In the genomic region with DNA sequence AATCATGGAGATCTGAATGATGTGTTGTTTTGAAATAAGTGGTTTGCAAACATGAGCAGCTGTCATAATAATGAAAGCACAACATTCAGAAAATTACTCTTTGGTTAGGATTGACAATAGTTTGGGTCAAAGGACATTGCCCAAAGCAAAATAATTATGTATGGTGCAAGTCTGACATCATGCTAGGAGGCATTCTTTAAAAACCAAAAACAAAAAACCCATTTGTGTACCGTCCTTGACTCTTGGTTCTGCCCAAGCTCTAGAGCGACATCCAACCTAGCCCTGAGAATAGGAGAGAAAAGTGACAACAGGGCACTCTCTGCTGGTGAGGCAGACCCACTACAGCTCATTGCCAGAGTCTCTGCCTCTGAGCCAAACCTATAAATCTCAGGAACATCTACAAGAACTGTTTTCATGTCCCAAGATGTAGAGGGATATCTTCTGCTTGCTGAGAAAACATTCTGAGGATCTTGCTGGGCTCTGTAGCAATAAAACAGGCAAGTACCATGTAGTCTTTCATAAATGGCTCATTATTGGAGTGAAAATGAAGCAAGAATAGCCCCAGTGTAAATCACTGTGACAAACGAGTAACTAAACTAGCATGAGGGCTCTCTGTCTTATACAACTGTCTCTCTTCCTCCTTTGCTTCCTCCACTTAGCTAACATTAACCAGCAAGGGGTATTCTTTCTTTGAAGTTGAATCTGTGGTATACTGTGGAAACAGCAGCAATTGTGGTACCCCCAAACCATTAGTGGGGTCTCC, we compare ENCODE assay signal across 8 cellular contexts.
DNase-seq lines count a peak whose midpoint lies in the region; ATAC-seq, FAIRE-seq and TF ChIP-seq lines count a peak whose summit lies in the region.

No MANE protein-coding gene starts in this region.

- H3K4me1 ChIP-seq in transverse colon: no peaks in the 10 kb centered on the region

- DNase-seq in GM12892 (ENCODE audit: insufficient read length): no peak
- DNase-seq in NCI-H1417 treated with DMSO at 0.1 percent for 48 hours (lab: John Stamatoyannopoulos, UW): peak; percentile 40
- DNase-seq in T-helper 2 cell treated with Interferon-gamma antibody and Interleukin-4, amounts not matched to agents 5 μg/mL and 100 μg/mL, for 36 hours (ENCODE audit: low spot score): peak; percentile 42
- DNase-seq in central memory CD8-positive, alpha-beta T cell (ENCODE audit: low spot score in 2 of 2): peak; percentile 32 to 46
- peak; percentile 57 to 63 for DNase-seq in lung microvascular endothelial cell (ENCODE audit: low read depth in 2 of 2)
- peak; percentile 26 for DNase-seq in transverse colon

- H3K27ac ChIP-seq in transverse colon: no peak overlapping the region

- H3K27me3 Mint-ChIP-seq in T-helper 2 cell treated with Interferon-gamma antibody and Interleukin-4, amounts not matched to agents 5 μg/mL and 100 μg/mL, for 36 hours (ENCODE audit: low read depth): peaks cover 1% of the 10 kb centered on the region
- no peaks in the 10 kb centered on the region for H3K27me3 Mint-ChIP-seq in central memory CD8-positive, alpha-beta T cell

- H3K27me3 ChIP-seq in transverse colon: no peaks in the 10 kb centered on the region

- H3K4me3 Mint-ChIP-seq in T-helper 2 cell treated with Interferon-gamma antibody and Interleukin-4, amounts not matched to agents 5 μg/mL and 100 μg/mL, for 36 hours: peak overlapping the region; percentile 4
- no peak overlapping the region for H3K4me3 Mint-ChIP-seq in central memory CD8-positive, alpha-beta T cell

- no peak for TF ChIP-seq POLR2A in GM12892 (IDR thresholded peaks at IDR 0.05; ENCODE audit: low read depth, low read length)
- TF ChIP-seq POLR2A in transverse colon (IDR thresholded peaks at IDR 0.05): no peak

- intact Hi-C loops in transverse colon (cut with DNase I; ENCODE audit: low total_unique reads): loop anchor here (5.0 kb wide), 1 partner anchor 462 kb away; no protein-coding TSS in a partner anchor

- peaks cover 41% of the 10 kb centered on the region for H3K4me1 Mint-ChIP-seq in T-helper 2 cell treated with Interferon-gamma antibody and Interleukin-4, amounts not matched to agents 5 μg/mL and 100 μg/mL, for 36 hours (ENCODE audit: low read depth)
- H3K4me1 Mint-ChIP-seq in central memory CD8-positive, alpha-beta T cell: peaks cover 37% of the 10 kb centered on the region

- no peaks in the 10 kb centered on the region for H3K9me3 Mint-ChIP-seq in T-helper 2 cell treated with Interferon-gamma antibody and Interleukin-4, amounts not matched to agents 5 μg/mL and 100 μg/mL, for 36 hours
- no peaks in the 10 kb centered on the region for H3K9me3 Mint-ChIP-seq in central memory CD8-positive, alpha-beta T cell

- H3K36me3 ChIP-seq in transverse colon: no peaks in the 10 kb centered on the region

- no peaks in the 10 kb centered on the region for H3K9me3 ChIP-seq in transverse colon

- TF ChIP-seq EP300 in transverse colon (IDR thresholded peaks at IDR 0.05; ENCODE audit: low read depth): no peak

- FAIRE-seq in A204.1 (lab: Jason Lieb, UNC) (peak; percentile 35), GM12892 (lab: Jason Lieb, UNC) (peak; percentile 93)

- H3K36me3 Mint-ChIP-seq in T-helper 2 cell treated with Interferon-gamma antibody and Interleukin-4, amounts not matched to agents 5 μg/mL and 100 μg/mL, for 36 hours (ENCODE audit: low read depth): no peaks in the 10 kb centered on the region
- peaks cover 7% of the 10 kb centered on the region for H3K36me3 Mint-ChIP-seq in central memory CD8-positive, alpha-beta T cell (ENCODE audit: insufficient read depth)

- peak overlapping the region; percentile 92 for H3K27ac Mint-ChIP-seq in T-helper 2 cell treated with Interferon-gamma antibody and Interleukin-4, amounts not matched to agents 5 μg/mL and 100 μg/mL, for 36 hours
- no peak overlapping the region for H3K27ac Mint-ChIP-seq in central memory CD8-positive, alpha-beta T cell (ENCODE audit: low read depth)

- WGBS in transverse colon (ENCODE audit: low coverage in 1 of 2), 2 donors: 15 to 16% methylated on average over 3 of the region's 3 CpGs

- TF ChIP-seq CTCF in transverse colon (IDR thresholded peaks at IDR 0.05): peak; percentile 33 to 49 (median 42)

- no peak overlapping the region for H3K4me3 ChIP-seq in transverse colon

- in situ Hi-C loops in transverse colon (cut with MboI; ENCODE audit: low pct_ligation_motif_present in 1 of 4, low pct_unique_long_range_greater_than_20kb in 1 of 4, low sequenced_read_pairs in 3 of 4): loop anchor here (5.0 to 10.0 kb wide), 2 partner anchors 467 to 470 kb away; no protein-coding TSS in a partner anchor

- peak; percentile 35 for ATAC-seq in HG02759 (IDR thresholded peaks at IDR 0.05; ENCODE audit: unreplicated experiment)
- peak; percentile 52 for ATAC-seq in central memory CD8-positive, alpha-beta T cell (replicated peaks; ENCODE audit: extremely low read depth, poor library complexity, severe bottlenecking)
